ENCODE assay signal across 2 cellular contexts in the genomic region with DNA sequence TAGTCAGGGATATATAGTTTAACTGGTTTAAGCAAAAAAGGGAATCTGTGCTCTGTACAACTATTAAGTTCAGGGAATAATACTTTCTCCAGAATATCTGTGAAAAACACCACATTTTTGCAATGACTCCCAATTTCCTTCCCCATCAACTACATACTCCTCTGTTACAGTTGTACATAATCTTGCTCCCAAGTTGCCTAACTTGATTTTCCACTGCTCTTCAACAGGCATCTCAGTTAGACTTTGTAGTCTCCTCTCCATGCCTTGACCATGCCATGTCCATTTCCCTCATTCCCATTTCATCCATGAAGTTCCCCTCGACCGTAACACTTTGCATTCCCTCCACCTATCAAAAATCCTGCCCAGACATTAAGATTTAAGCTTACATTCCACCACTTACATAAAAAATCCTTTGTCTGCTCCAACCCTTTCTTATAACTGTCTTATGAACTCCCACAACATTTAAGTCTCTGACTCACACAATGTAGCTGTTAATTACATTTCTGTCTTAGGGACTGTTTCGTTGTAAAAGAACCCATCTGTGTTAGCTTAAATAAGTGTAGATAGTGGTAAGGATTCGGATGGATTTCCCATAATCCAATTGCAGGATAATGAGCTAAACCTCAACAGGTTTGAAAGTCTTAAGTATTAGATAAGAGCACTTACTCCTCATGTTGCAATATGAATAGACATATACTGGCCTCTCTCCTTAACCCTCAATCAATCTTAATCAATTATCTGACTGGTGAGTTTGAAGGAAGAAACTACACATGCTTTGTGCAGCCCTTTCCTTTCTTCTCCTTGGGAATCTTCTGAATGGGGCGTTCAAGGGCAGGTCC.
TF ChIP-seq lines count a peak whose summit lies in the region.

No MANE protein-coding gene starts in this region.

TF ChIP-seq in Ishikawa, 13 proteins besides CTCF, POLR2A, EP300 and RAD21:
- 0 out of 2 replicates have a peak, but pooled peaks have one; percentile 5 for TF ChIP-seq TEAD4 (IDR thresholded peaks at IDR 0.05)
- TF ChIP-seq, protein P1, sequence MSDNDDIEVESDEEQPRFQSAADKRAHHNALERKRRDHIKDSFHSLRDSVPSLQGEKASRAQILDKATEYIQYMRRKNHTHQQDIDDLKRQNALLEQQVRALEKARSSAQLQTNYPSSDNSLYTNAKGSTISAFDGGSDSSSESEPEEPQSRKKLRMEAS (IDR thresholded peaks at IDR 0.05), result no peak
- no peak for TF ChIP-seq FOXM1 (IDR thresholded peaks at IDR 0.05; ENCODE audit: borderline replicate concordance, low read depth)

TF ChIP-seq in H1, 55 proteins besides CTCF, POLR2A, EP300 and RAD21:
- no peak for TF ChIP-seq POLR2AphosphoS5 (IDR thresholded peaks at IDR 0.05; ENCODE audit: low read depth, low read length)
- TF ChIP-seq MAFK (IDR thresholded peaks at IDR 0.05; ENCODE audit: low read depth, low read length), result no peak
- no peak for TF ChIP-seq ATF2 (IDR thresholded peaks at IDR 0.05; ENCODE audit: low read length)
- TF ChIP-seq, protein P1 (IDR thresholded peaks at IDR 0.05), result no peak
- no peak for TF ChIP-seq RXRA (IDR thresholded peaks at IDR 0.05; ENCODE audit: insufficient read depth, low read depth, low read length)
- TF ChIP-seq ASH2L (IDR thresholded peaks at IDR 0.05; ENCODE audit: low read length), result no peak
- TF ChIP-seq RBBP5 (IDR thresholded peaks at IDR 0.05; ENCODE audit: borderline replicate concordance, low read depth, low read length), result no peak
- TF ChIP-seq, protein P2, sequence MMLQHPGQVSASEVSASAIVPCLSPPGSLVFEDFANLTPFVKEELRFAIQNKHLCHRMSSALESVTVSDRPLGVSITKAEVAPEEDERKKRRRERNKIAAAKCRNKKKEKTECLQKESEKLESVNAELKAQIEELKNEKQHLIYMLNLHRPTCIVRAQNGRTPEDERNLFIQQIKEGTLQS (IDR thresholded peaks at IDR 0.05; ENCODE audit: insufficient read depth, low read depth, low read length), result no peak
- no peak for TF ChIP-seq TBP (IDR thresholded peaks at IDR 0.05; ENCODE audit: low read depth, low read length)
- TF ChIP-seq CEBPB (IDR thresholded peaks at IDR 0.05; ENCODE audit: low read depth, low read length), result no peak
- TF ChIP-seq CHD7 (IDR thresholded peaks at IDR 0.05; ENCODE audit: insufficient replicate concordance, low read length), result no peak
- TF ChIP-seq KDM4A (IDR thresholded peaks at IDR 0.05; ENCODE audit: low read depth, low read length, severe bottlenecking), result no peak
- TF ChIP-seq GTF2F1 (IDR thresholded peaks at IDR 0.05; ENCODE audit: borderline replicate concordance, low read depth, low read length), result no peak
- no peak for TF ChIP-seq TCF12 (IDR thresholded peaks at IDR 0.05; ENCODE audit: low read depth, low read length)
- no peak for TF ChIP-seq CBX8 (IDR thresholded peaks at IDR 0.05; ENCODE audit: borderline replicate concordance, low read depth, low read length)
- TF ChIP-seq FOSL1 (IDR thresholded peaks at IDR 0.05; ENCODE audit: insufficient read depth, low read depth, low read length), result no peak
- TF ChIP-seq HDAC2 (IDR thresholded peaks at IDR 0.05; ENCODE audit: borderline replicate concordance in 1 of 2, low read depth in 2 of 2, low read length in 2 of 2), result no peak
- no peak for TF ChIP-seq SIN3A (conservative IDR thresholded peaks at IDR 0.05 in 1 of 2, IDR thresholded peaks at IDR 0.05 in 1 of 2; ENCODE audit: low read depth in 1 of 2, low read length in 2 of 2)
- no peak for TF ChIP-seq ZNF274 (IDR thresholded peaks at IDR 0.05; ENCODE audit: borderline replicate concordance, extremely low read depth, low read length)
